ENCODE assay signal across 24 cellular contexts in the genomic region with DNA sequence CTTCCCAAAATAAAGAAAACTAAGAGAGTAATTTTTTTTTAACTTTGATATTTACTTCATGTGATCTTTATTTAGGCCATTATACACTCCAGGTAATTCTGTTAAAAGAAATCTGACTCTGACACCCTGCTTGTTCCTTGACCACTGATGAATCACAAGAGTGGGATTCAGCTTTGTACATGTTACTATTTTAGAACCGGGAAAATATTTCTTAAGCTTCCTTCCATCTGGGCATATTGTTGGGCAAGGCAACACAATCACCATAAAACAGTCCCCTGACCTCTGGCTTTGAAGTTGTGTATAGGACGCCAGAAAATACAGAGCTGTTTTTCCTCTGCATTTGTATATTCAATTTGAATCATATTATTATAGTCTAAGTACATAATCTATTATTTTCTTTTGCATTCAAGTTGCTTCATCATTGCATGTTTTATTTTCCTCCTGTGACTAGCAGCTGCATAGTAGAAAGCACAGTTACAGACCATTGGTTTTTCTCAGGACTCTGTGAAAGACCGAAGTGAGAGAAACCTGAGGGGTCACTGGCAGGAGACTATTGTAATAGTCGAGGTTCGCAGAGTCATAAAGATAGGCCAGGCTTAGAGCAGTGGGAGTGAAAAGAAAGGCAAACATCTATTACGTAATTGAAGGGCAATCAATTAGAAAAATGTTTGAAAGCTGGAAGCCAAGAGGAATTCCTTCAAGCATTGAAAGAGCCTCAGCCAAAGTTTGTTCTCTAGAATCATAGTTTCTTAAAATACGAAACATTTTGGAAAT. TPM values are rescaled to one million over a fixed set of nuclear protein-coding genes. Genes with fewer than 3 reads are reported as not detected.
DNase-seq lines count a peak whose midpoint lies in the region; ATAC-seq and TF ChIP-seq lines count a peak whose summit lies in the region.
"Had no signal": no experiment of that assay in that cellular context is flagged by ENCODE, and none has a peak within 500 bp of the region (broad histone marks: within the 10 kb centered on the region; RNA-seq: fewer than 3 reads in every experiment).

No MANE protein-coding gene starts in this region.

- no peaks in the 10 kb centered on the region for H3K9me3 ChIP-seq in body of pancreas
- no peaks in the 10 kb centered on the region for H3K9me3 ChIP-seq in stomach smooth muscle (ENCODE audit: control insufficient read depth in 2 of 2, low read length in 2 of 2)
- no peaks in the 10 kb centered on the region for H3K9me3 ChIP-seq in esophagus squamous epithelium
- H3K9me3 ChIP-seq: BLaER1 treated with 17β-estradiol and CSF1 and Interleukin-3, amounts not matched to agents 10 nM and 100 nM; upper lobe of left lung had no signal

- no peaks in the 10 kb centered on the region for H3K79me1 ChIP-seq in mesendoderm (ENCODE audit: low read length)

- DNase-seq in HCEC 1CT = peak; percentile 3
- no peak for DNase-seq in body of pancreas
- DNase-seq in mesendoderm = peak; percentile 28
- DNase-seq in inferior parietal cortex (ENCODE audit: extremely low spot score) = no peak
- no peak for DNase-seq in esophagus squamous epithelium (lab: John Stamatoyannopoulos, UW)
- DNase-seq in SKM-1 treated with dmso at 0.1 percent for 144 hours (lab: John Stamatoyannopoulos, UW; ENCODE audit: unreplicated experiment) = no peak
- DNase-seq: activated CD8-positive, alpha-beta T cell treated with anti-CD3 and anti-CD28 coated beads for 36 hours; activated gamma-delta T cell treated with Interleukin-2 at 50 U/mL for 16 hours; brain microvascular endothelial cell; COR-L47; effector CD4-positive, alpha-beta T cell; foreskin fibroblast; heart right ventricle; KBM-7; left cardiac atrium; mesenchymal stem cell; MM.1S; NCI-H345; NCI-H82; retina; upper lobe of left lung had no signal

- H2AK5ac ChIP-seq in mesendoderm (ENCODE audit: low read length) = no peak overlapping the region

- WGBS in body of pancreas, 2 donors = 28 to 33% methylated on average over 7 of the region's 7 CpGs
- no CpG with 5 or more reads among the region's 7 CpGs for WGBS in mesendoderm (ENCODE audit: extremely low coverage, insufficient coverage, low lambda C conversion rate)
- WGBS in esophagus squamous epithelium, 2 donors = 30 to 38% methylated on average over 7 of the region's 7 CpGs

- H3K4me3 ChIP-seq in body of pancreas (no peak overlapping the region), mesendoderm (ENCODE audit: low read length) (no peak overlapping the region), stomach smooth muscle (ENCODE audit: low read length in 2 of 2) (no peak overlapping the region), esophagus squamous epithelium (no peak overlapping the region)
- H3K4me3 ChIP-seq: BLaER1 treated with 17β-estradiol and CSF1 and Interleukin-3, amounts not matched to agents 10 nM and 100 nM; heart right ventricle; upper lobe of left lung had no signal

- no peak overlapping the region for H4K5ac ChIP-seq in mesendoderm (ENCODE audit: low read length)

- intact Hi-C loops in body of pancreas (cut with DNase I) (no loop called here), esophagus squamous epithelium (cut with DNase I) (no loop called here)

- H3K27ac ChIP-seq in body of pancreas (no peak overlapping the region), mesendoderm (ENCODE audit: low read depth, low read length) (no peak overlapping the region), stomach smooth muscle (ENCODE audit: low read length) (peak overlapping the region; percentile 13), esophagus squamous epithelium (no peak overlapping the region)
- H3K27ac ChIP-seq: BLaER1 treated with 17β-estradiol and CSF1 and Interleukin-3, amounts not matched to agents 10 nM and 100 nM; brain microvascular endothelial cell; epithelial cell of prostate; heart right ventricle; upper lobe of left lung had no signal

- peak overlapping the region; percentile 85 for H2BK15ac ChIP-seq in mesendoderm (replicated peaks; ENCODE audit: low read depth)

- no peak overlapping the region for H3K4ac ChIP-seq in mesendoderm (ENCODE audit: low read depth, low read length)

- ATAC-seq in body of pancreas = peak; percentile 48
- ATAC-seq: activated CD8-positive, alpha-beta T cell treated with anti-CD3 and anti-CD28 coated beads for 36 hours; heart right ventricle; left cardiac atrium had no signal

- no peak overlapping the region for H4K8ac ChIP-seq in mesendoderm (ENCODE audit: low read depth, low read length)

- no peaks in the 10 kb centered on the region for H3K27me3 ChIP-seq in body of pancreas
- no peaks in the 10 kb centered on the region for H3K27me3 ChIP-seq in mesendoderm (ENCODE audit: insufficient read depth, low read length, poor library complexity)
- H3K27me3 ChIP-seq in stomach smooth muscle (ENCODE audit: control insufficient read depth in 1 of 2, insufficient read depth in 2 of 2, low read length in 2 of 2) = no peaks in the 10 kb centered on the region
- H3K27me3 ChIP-seq in esophagus squamous epithelium = no peaks in the 10 kb centered on the region
- H3K27me3 ChIP-seq: BLaER1 treated with 17β-estradiol and CSF1 and Interleukin-3, amounts not matched to agents 10 nM and 100 nM; brain microvascular endothelial cell; heart right ventricle; upper lobe of left lung had no signal

- no peak overlapping the region for H2BK120ac ChIP-seq in mesendoderm (ENCODE audit: low read depth, low read length)

- H3K4me1 ChIP-seq in body of pancreas (peaks cover 5% of the 10 kb centered on the region), mesendoderm (ENCODE audit: control insufficient read depth, low read depth, low read length) (peaks cover 3% of the 10 kb centered on the region), stomach smooth muscle (ENCODE audit: control insufficient read depth, insufficient read depth, low read length) (peaks cover 5% of the 10 kb centered on the region), esophagus squamous epithelium (no peaks in the 10 kb centered on the region)
- H3K4me1 ChIP-seq: heart right ventricle, upper lobe of left lung had no signal

- H3K56ac ChIP-seq in mesendoderm (ENCODE audit: low read length) = no peak overlapping the region

- TF ChIP-seq POLR2A in body of pancreas (IDR thresholded peaks at IDR 0.05) = no peak
- no peak for TF ChIP-seq POLR2A in esophagus squamous epithelium (IDR thresholded peaks at IDR 0.05)

- no peak overlapping the region for H3K9ac ChIP-seq in mesendoderm (ENCODE audit: low read length)
- H3K9ac ChIP-seq in stomach smooth muscle (ENCODE audit: low read length in 2 of 2) = no peak overlapping the region
- H3K9ac ChIP-seq: BLaER1 treated with 17β-estradiol and CSF1 and Interleukin-3, amounts not matched to agents 10 nM and 100 nM had no signal

- no peak overlapping the region for H3K4me2 ChIP-seq in mesendoderm (ENCODE audit: low read length)
- H3K4me2 ChIP-seq: BLaER1 treated with 17β-estradiol and CSF1 and Interleukin-3, amounts not matched to agents 10 nM and 100 nM had no signal

- H3K23ac ChIP-seq in mesendoderm (ENCODE audit: low read length) = no peak overlapping the region

- H3K18ac ChIP-seq in mesendoderm (ENCODE audit: low read length) = no peak overlapping the region

- H3K36me3 ChIP-seq in body of pancreas (replicated peaks in 1 of 2; ENCODE audit: insufficient read depth in 1 of 2, low read depth in 2 of 2) (no peaks in the 10 kb centered on the region), mesendoderm (ENCODE audit: control insufficient read depth, insufficient read depth, low read length) (no peaks in the 10 kb centered on the region), stomach smooth muscle (ENCODE audit: control insufficient read depth in 2 of 2, insufficient read depth in 2 of 2, low read length in 2 of 2) (no peaks in the 10 kb centered on the region), esophagus squamous epithelium (no peaks in the 10 kb centered on the region)
- H3K36me3 ChIP-seq: BLaER1 treated with 17β-estradiol and CSF1 and Interleukin-3, amounts not matched to agents 10 nM and 100 nM; brain microvascular endothelial cell; heart right ventricle; upper lobe of left lung had no signal

- no peaks in the 10 kb centered on the region for H3K79me2 ChIP-seq in mesendoderm (ENCODE audit: control insufficient read depth, insufficient read depth, low read length)

- no peak overlapping the region for H2BK5ac ChIP-seq in mesendoderm (ENCODE audit: low read length)

- TF ChIP-seq CTCF in body of pancreas (IDR thresholded peaks at IDR 0.05) (no peak), esophagus squamous epithelium (IDR thresholded peaks at IDR 0.05) (no peak)

RNA-seq across cellular contexts. Expression of a gene that starts 51.8 kb away (rescaled TPM):
- total RNA-seq in body of pancreas (10 to 100 TPM; 10.9 to 17.8 TPM), esophagus squamous epithelium (10 to 100 TPM in 2 of 4 donors, 1 to 10 TPM in 2; 5.7 to 16.6 (median 9.4) TPM)
- polyA plus RNA-seq in mesendoderm (2013, experiment 1 of 2) = 10.0 TPM
- polyA plus RNA-seq in mesendoderm (2013, experiment 2 of 2) = 9.9 TPM

Comparison
In these comparisons a context has a peak if more than half of its experiments do, and no peak if none do; other contexts are left out.
1. DNase-seq: peak in HCEC 1CT (single experiment) and mesendoderm (single experiment); none in body of pancreas (0 of 4), inferior parietal cortex (single experiment), esophagus squamous epithelium (single experiment) and SKM-1 treated with dmso at 0.1 percent for 144 hours (single experiment).